19 cellular contexts compared by ENCODE assay signal in the genomic region with DNA sequence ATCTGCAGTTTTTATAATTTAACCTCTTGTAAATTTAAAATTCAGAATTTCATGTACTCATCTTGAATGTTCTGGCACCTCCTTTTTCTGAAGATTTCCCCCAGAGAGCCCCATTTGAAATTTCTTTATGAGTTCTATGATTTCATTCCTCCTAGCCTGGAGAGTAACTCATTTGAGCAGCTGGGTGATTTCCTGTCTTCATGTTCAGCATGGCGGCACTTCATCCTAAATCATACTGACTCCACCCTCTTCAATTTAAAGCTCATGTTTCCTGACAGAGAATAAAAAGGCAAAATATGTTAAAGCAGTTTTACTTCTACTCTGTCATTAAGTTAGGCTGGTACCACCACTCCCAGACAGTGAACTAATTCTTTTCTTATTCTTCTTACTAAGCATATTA.
"Had no signal": no experiment of that assay in that cellular context is flagged by ENCODE, and none has a peak within 500 bp of the region (broad histone marks: within the 10 kb centered on the region; RNA-seq: fewer than 3 reads in every experiment).

No MANE protein-coding gene starts in this region.

- H3K4me3 ChIP-seq: K562 had no signal

- H3K4me2 ChIP-seq: KMS-11 had no signal

- H3K9ac ChIP-seq: KMS-11 had no signal

- H3K27ac ChIP-seq: HL-60, KMS-11, RWPE1 had no signal

- DNase-seq: Kasumi-1; MM.1S; NCI-H1092 treated with DMSO at 0.1 percent for 48 hours; NCI-H1436 treated with DMSO at 0.1 percent for 48 hours; NCI-H1694 treated with DMSO at 0.1 percent for 48 hours; NCI-H1930; NCI-H2081; NCI-H2227 treated with DMSO at 0.1 percent for 48 hours; NCI-H524; NCI-H526 treated with DMSO at 0.1 percent for 48 hours; NK-92 treated with Interleukin-12 subunit alpha and Interleukin-12 subunit beta, amount 100 ng/mL, for 24 hours; PC-3; SHP77; T-helper 1 cell; T-helper 17 cell had no signal
